In the genomic region with DNA sequence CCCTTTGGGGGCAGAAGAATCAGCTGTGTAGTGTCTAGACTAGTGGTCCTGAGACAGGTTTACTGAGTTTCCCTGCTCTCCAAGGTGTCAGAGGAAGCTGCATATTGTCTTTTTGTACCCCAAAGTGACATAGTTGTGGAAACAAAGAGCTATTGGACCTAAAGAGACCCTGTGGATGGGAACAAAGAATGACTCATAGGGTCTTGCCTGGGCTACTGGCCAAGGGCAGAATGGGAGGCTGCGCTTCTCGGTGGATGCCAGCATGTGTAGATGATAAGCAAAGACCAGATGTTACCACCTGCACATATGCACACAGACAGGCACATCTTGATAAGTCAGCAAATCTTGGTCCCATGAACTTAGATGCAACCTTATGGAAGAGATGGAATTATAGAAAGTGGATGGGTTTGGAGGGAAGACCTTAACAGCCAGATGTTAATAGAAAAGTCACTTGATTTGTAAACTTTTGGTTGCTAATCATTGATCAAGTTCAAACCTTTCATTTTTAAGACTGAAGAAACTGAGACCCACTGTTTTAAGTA, we compare ENCODE assay signal across 21 cellular contexts. TPM values are rescaled to one million over a fixed set of nuclear protein-coding genes. Genes with fewer than 3 reads are reported as not detected.
DNase-seq lines count a peak whose midpoint lies in the region; ATAC-seq and TF ChIP-seq lines count a peak whose summit lies in the region.
"Had no signal": no experiment of that assay in that cellular context is flagged by ENCODE, and none has a peak within 500 bp of the region (broad histone marks: within the 10 kb centered on the region; RNA-seq: fewer than 3 reads in every experiment).

No MANE protein-coding gene starts in this region.

- no peak overlapping the region for H3K27ac Mint-ChIP-seq in naive thymus-derived CD4-positive, alpha-beta T cell
- H3K27ac Mint-ChIP-seq: CD8-positive, alpha-beta memory T cell; IgD-negative memory B cell had no signal

- H3K27me3 ChIP-seq in BE2C (no peaks in the 10 kb centered on the region), MM.1S (replicated peaks; ENCODE audit: insufficient read depth, low read length) (no peaks in the 10 kb centered on the region)
- H3K27me3 ChIP-seq in naive thymus-derived CD4-positive, alpha-beta T cell (ENCODE audit: control insufficient read depth in 2 of 2, insufficient read depth in 2 of 2, low read length in 2 of 2) = no peaks in the 10 kb centered on the region

- H3F3A ChIP-seq in MM.1S (ENCODE audit: insufficient read depth, low read length) = no peaks in the 10 kb centered on the region

- H3K36me3 ChIP-seq in BE2C = no peaks in the 10 kb centered on the region
- H3K36me3 ChIP-seq in naive thymus-derived CD4-positive, alpha-beta T cell (ENCODE audit: control insufficient read depth in 2 of 3, insufficient read depth in 3 of 3, low read length in 3 of 3) = no peaks in the 10 kb centered on the region
- H3K36me3 ChIP-seq in MM.1S (replicated peaks; ENCODE audit: insufficient read depth, low read length) = no peaks in the 10 kb centered on the region

- H3K9me2 ChIP-seq in MM.1S (replicated peaks; ENCODE audit: insufficient read depth, low read length) = no peaks in the 10 kb centered on the region

- no peaks in the 10 kb centered on the region for H3K4me1 Mint-ChIP-seq in naive thymus-derived CD4-positive, alpha-beta T cell
- H3K4me1 Mint-ChIP-seq: CD8-positive, alpha-beta memory T cell; IgD-negative memory B cell had no signal

- TF ChIP-seq CTCF in BE2C (IDR thresholded peaks at IDR 0.05; ENCODE audit: low read depth, low read length) (no peak), fibroblast of pulmonary artery (IDR thresholded peaks at IDR 0.05; ENCODE audit: low read length, missing control alignments) (no peak), MM.1S (IDR thresholded peaks at IDR 0.05; ENCODE audit: low read length) (no peak)

- H2AFZ ChIP-seq in MM.1S (ENCODE audit: low read length) = no peak overlapping the region
- H2AFZ ChIP-seq: GM23248 had no signal

- POLR2A ChIA-PET in naive thymus-derived CD4-positive, alpha-beta T cell (lab: Charles Lee) = no interaction called here

- H3K27me3 Mint-ChIP-seq in naive thymus-derived CD4-positive, alpha-beta T cell = peaks cover 0 to 11% (median 0%) of the 10 kb centered on the region in 5 donors
- H3K27me3 Mint-ChIP-seq: IgD-negative memory B cell had no signal

- H3K4me1 ChIP-seq in BE2C (no peaks in the 10 kb centered on the region; the same call in 1 of the 2 replicates), MM.1S (ENCODE audit: low read length) (no peaks in the 10 kb centered on the region)
- no peaks in the 10 kb centered on the region for H3K4me1 ChIP-seq in naive thymus-derived CD4-positive, alpha-beta T cell (ENCODE audit: control insufficient read depth in 2 of 2, insufficient read depth in 2 of 2, low read length in 2 of 2)

- H3K4me3 Mint-ChIP-seq in naive thymus-derived CD4-positive, alpha-beta T cell = no peak overlapping the region
- H3K4me3 Mint-ChIP-seq: CD8-positive, alpha-beta memory T cell; IgD-negative memory B cell had no signal

- intact Hi-C loops in naive thymus-derived CD4-positive, alpha-beta T cell (cut with micrococcal nuclease) = no loop called here

- peak; percentile 42 for DNase-seq in BE2C
- peak; percentile 28 for DNase-seq in Daoy (ENCODE audit: low read depth)
- DNase-seq in dermis blood vessel endothelial cell = peak; percentile 21
- peak; percentile 58 for DNase-seq in fibroblast of pulmonary artery (ENCODE audit: low read depth)
- no peak for DNase-seq in naive thymus-derived CD4-positive, alpha-beta T cell
- no peak for DNase-seq in MM.1S
- no peak for DNase-seq in hypothalamus (lab: John Stamatoyannopoulos, UW)
- DNase-seq: Calu3; CD8-positive, alpha-beta memory T cell; GM23248; H7; NCI-H1092 treated with DMSO at 0.1 percent for 48 hours; NCI-H1436 treated with DMSO at 0.1 percent for 48 hours; NCI-H2029; NCI-H524 treated with DMSO at 0.1 percent for 48 hours; NCI-H774; SHP77 treated with DMSO at 0.1 percent for 48 hours; T-helper 1 cell had no signal

- no peak overlapping the region for H3K27ac ChIP-seq in naive thymus-derived CD4-positive, alpha-beta T cell (ENCODE audit: low read depth, low read length)
- H3K27ac ChIP-seq in MM.1S (ENCODE audit: low read length) = no peak overlapping the region
- H3K27ac ChIP-seq: C4-2B, GM23248 had no signal

- ATAC-seq in naive thymus-derived CD4-positive, alpha-beta T cell = no peak
- ATAC-seq: Panc1 had no signal

- CTCF ChIA-PET in naive thymus-derived CD4-positive, alpha-beta T cell (lab: Charles Lee) = no interaction called here

- no peak overlapping the region for H3K4me2 ChIP-seq in MM.1S (ENCODE audit: low read depth, low read length)

- no peaks in the 10 kb centered on the region for H4K20me1 ChIP-seq in MM.1S (ENCODE audit: insufficient read depth, low read length)

- no peaks in the 10 kb centered on the region for H3K79me2 ChIP-seq in MM.1S (ENCODE audit: low read length)

- no peaks in the 10 kb centered on the region for H3K9me3 ChIP-seq in BE2C
- H3K9me3 ChIP-seq in naive thymus-derived CD4-positive, alpha-beta T cell (ENCODE audit: control insufficient read depth in 2 of 3, low read length in 3 of 3) = no peaks in the 10 kb centered on the region
- H3K9me3 ChIP-seq in MM.1S (replicated peaks; ENCODE audit: insufficient read depth, low read length) = no peaks in the 10 kb centered on the region

- H3K4me3 ChIP-seq in BE2C (ENCODE audit: low read depth, low read length) (no peak overlapping the region), fibroblast of pulmonary artery (replicated peaks; ENCODE audit: low read depth, low read length) (no peak overlapping the region), MM.1S (ENCODE audit: low read length) (no peak overlapping the region)
- H3K4me3 ChIP-seq in naive thymus-derived CD4-positive, alpha-beta T cell (ENCODE audit: low read length) = no peak overlapping the region
- H3K4me3 ChIP-seq: GM23248 had no signal

- H3K9me3 Mint-ChIP-seq in naive thymus-derived CD4-positive, alpha-beta T cell = peaks cover 0 to 8% (median 7%) of the 10 kb centered on the region in 11 donors

- peaks cover 0 to 3% (median 2%) of the 10 kb centered on the region in 5 donors for H3K36me3 Mint-ChIP-seq in naive thymus-derived CD4-positive, alpha-beta T cell
- H3K36me3 Mint-ChIP-seq: IgD-negative memory B cell had no signal

- no peak overlapping the region for H3K9ac ChIP-seq in MM.1S (ENCODE audit: low read length)
- H3K9ac ChIP-seq: GM23248 had no signal

RNA-seq across cellular contexts. Expression of a gene that starts 21.9 kb away (rescaled TPM):
- polyA plus RNA-seq in BE2C (2012; ENCODE audit: insufficient read depth, insufficient read length, low read depth) = 6.7 TPM
- 26.2 and 29.0 TPM in 2 replicates for total RNA-seq in Daoy (2014; rRNA removed; shearing (Covaris generic))
- 2.6 and 7.7 TPM in 2 replicates for total RNA-seq in dermis blood vessel endothelial cell
- 10 to 100 TPM in 1 of 5 experiments, 1 to 10 TPM in 4; 5.3 to 17.9 (median 5.9) TPM for total RNA-seq in naive thymus-derived CD4-positive, alpha-beta T cell
- polyA plus RNA-seq in naive thymus-derived CD4-positive, alpha-beta T cell = 1 to 10 TPM; 3.6 to 4.4 TPM

Comparison
In these comparisons a context has a peak if more than half of its experiments do, and no peak if none do; other contexts are left out.
1. DNase-seq: peak in BE2C (single experiment), Daoy (single experiment), dermis blood vessel endothelial cell (single experiment) and fibroblast of pulmonary artery (single experiment); none in naive thymus-derived CD4-positive, alpha-beta T cell (0 of 9), MM.1S (single experiment) and hypothalamus (0 of 51).